14 cellular contexts compared by ENCODE assay signal in genomic region chr14:37994846-37995372, GRCh38.
DNase-seq lines count a peak whose midpoint lies in the region; ATAC-seq and TF ChIP-seq lines count a peak whose summit lies in the region.
"Had no signal": no experiment of that assay in that cellular context is flagged by ENCODE, and none has a peak within 500 bp of the region (broad histone marks: within the 10 kb centered on the region; RNA-seq: fewer than 3 reads in every experiment).

No MANE protein-coding gene starts in this region.

- no peak for TF ChIP-seq EP300 in esophagus muscularis mucosa (IDR thresholded peaks at IDR 0.05)

- 48% methylated on average over 4 of the region's 4 CpGs for WGBS in HUES64
- 76 to 78% methylated on average over 4 of the region's 4 CpGs for WGBS in endodermal cell (ENCODE audit: insufficient coverage in 1 of 2, insufficient read length in 1 of 2), 2 experiments
- WGBS in esophagus muscularis mucosa: 79% methylated on average over 4 of the region's 4 CpGs

- DNase-seq in ELF-1 (ENCODE audit: low read depth, low spot score) (peak; percentile 6), endodermal cell (peak; percentile 47), iPS-NIHi7 (ENCODE audit: extremely low spot score) (no peak), esophagus muscularis mucosa (ENCODE audit: extremely low spot score) (no peak)
- DNase-seq: Calu3, DMS 273 treated with DMSO at 0.1 percent for 48 hours, H7 had no signal

- H3K27me3 ChIP-seq in HUES64 (ENCODE audit: insufficient read depth, low read length): no peaks in the 10 kb centered on the region
- no peaks in the 10 kb centered on the region for H3K27me3 ChIP-seq in endodermal cell (ENCODE audit: control insufficient read depth, insufficient read depth, low read length, poor library complexity, severe bottlenecking)
- H3K27me3 ChIP-seq in iPS-18a (ENCODE audit: control insufficient read depth, insufficient read depth, low read length): no peaks in the 10 kb centered on the region
- no peaks in the 10 kb centered on the region for H3K27me3 ChIP-seq in esophagus muscularis mucosa

- H3K4me3 ChIP-seq in HUES64 (ENCODE audit: low read length): no peak overlapping the region
- no peak overlapping the region for H3K4me3 ChIP-seq in endodermal cell (ENCODE audit: low read length)
- no peak overlapping the region for H3K4me3 ChIP-seq in iPS-18a (ENCODE audit: low read length)
- H3K4me3 ChIP-seq in esophagus muscularis mucosa: no peak overlapping the region
- H3K4me3 ChIP-seq: K562 had no signal

- peaks cover 1% of the 10 kb centered on the region for H3K36me3 Mint-ChIP-seq in endodermal cell (ENCODE audit: low read depth)
- H3K36me3 Mint-ChIP-seq: CD14-positive monocyte had no signal

- ATAC-seq in HG03378 (IDR thresholded peaks at IDR 0.05; ENCODE audit: unreplicated experiment): no peak
- no peak for ATAC-seq in GM19455 (IDR thresholded peaks at IDR 0.05; ENCODE audit: unreplicated experiment)
- ATAC-seq: K562 had no signal

- peaks cover 7% of the 10 kb centered on the region for H3K4me1 Mint-ChIP-seq in endodermal cell
- H3K4me1 Mint-ChIP-seq: CD14-positive monocyte had no signal

- H3K27ac Mint-ChIP-seq in endodermal cell: peak overlapping the region; percentile 2
- H3K27ac Mint-ChIP-seq: CD14-positive monocyte had no signal

- H3K4me1 ChIP-seq in HUES64 (ENCODE audit: insufficient read depth, low read length) (peaks cover 42% of the 10 kb centered on the region), endodermal cell (ENCODE audit: control insufficient read depth, insufficient read depth, low read length) (no peaks in the 10 kb centered on the region), iPS-18a (ENCODE audit: control insufficient read depth, low read depth, low read length) (peaks cover 40% of the 10 kb centered on the region), esophagus muscularis mucosa (no peaks in the 10 kb centered on the region)

- no peaks in the 10 kb centered on the region for H3K27me3 Mint-ChIP-seq in endodermal cell (ENCODE audit: insufficient read depth)

- intact Hi-C loops in esophagus muscularis mucosa (cut with DNase I): no loop called here

- H3K27ac ChIP-seq in HUES64 (ENCODE audit: low read depth, low read length) (peak overlapping the region; percentile 93), endodermal cell (ENCODE audit: low read depth, low read length) (no peak overlapping the region), iPS-18a (ENCODE audit: low read length) (peak overlapping the region; percentile 69), esophagus muscularis mucosa (replicated peaks in 1 of 4) (no peak overlapping the region)
- H3K27ac ChIP-seq: 22Rv1 had no signal

- H3K9me3 Mint-ChIP-seq in endodermal cell: peaks cover 5% of the 10 kb centered on the region

- no peak for TF ChIP-seq POLR2A in esophagus muscularis mucosa (IDR thresholded peaks at IDR 0.05; ENCODE audit: low read depth)

- TF ChIP-seq CTCF in endodermal cell (conservative IDR thresholded peaks at IDR 0.05): no peak
- no peak for TF ChIP-seq CTCF in esophagus muscularis mucosa (IDR thresholded peaks at IDR 0.05)

- H3K4me3 Mint-ChIP-seq in endodermal cell: no peak overlapping the region
- H3K4me3 Mint-ChIP-seq: CD14-positive monocyte had no signal

- no peaks in the 10 kb centered on the region for H3K36me3 ChIP-seq in HUES64 (ENCODE audit: insufficient read depth, low read length)
- no peaks in the 10 kb centered on the region for H3K36me3 ChIP-seq in endodermal cell (ENCODE audit: control insufficient read depth, insufficient read depth, low read length)
- H3K36me3 ChIP-seq in iPS-18a (ENCODE audit: control insufficient read depth, low read depth, low read length): no peaks in the 10 kb centered on the region
- H3K36me3 ChIP-seq in esophagus muscularis mucosa: no peaks in the 10 kb centered on the region

- H3K9ac ChIP-seq in HUES64 (ENCODE audit: low read depth, low read length) (no peak overlapping the region), endodermal cell (ENCODE audit: extremely low read depth, low read length, poor library complexity, severe bottlenecking) (no peak overlapping the region), iPS-18a (ENCODE audit: low read length) (no peak overlapping the region)

- H3K9me3 ChIP-seq in HUES64 (ENCODE audit: insufficient read depth, low read depth, low read length) (no peaks in the 10 kb centered on the region), endodermal cell (ENCODE audit: control insufficient read depth, low read length) (no peaks in the 10 kb centered on the region), iPS-18a (ENCODE audit: control insufficient read depth, low read depth, low read length) (no peaks in the 10 kb centered on the region), esophagus muscularis mucosa (no peaks in the 10 kb centered on the region)

Comparison
In these comparisons a context has a peak if more than half of its experiments do, and no peak if none do; other contexts are left out.
1. DNase-seq: peak in ELF-1 (single experiment) and endodermal cell (single experiment); none in iPS-NIHi7 (single experiment) and esophagus muscularis mucosa (single experiment).
2. H3K27ac ChIP-seq: peak in HUES64 (single experiment) and iPS-18a (single experiment); none in endodermal cell (single experiment) and esophagus muscularis mucosa (0 of 4).